Comparison of ENCODE assay signal across 8 cellular contexts in genomic region chr3:141401584-141402475, GRCh38. TPM values are rescaled to one million over a fixed set of nuclear protein-coding genes. Genes with fewer than 3 reads are reported as not detected.
DNase-seq lines count a peak whose midpoint lies in the region; ATAC-seq and TF ChIP-seq lines count a peak whose summit lies in the region.

No MANE protein-coding gene starts in this region.

- H3K27ac Mint-ChIP-seq in WTC11 = no peak overlapping the region; the same call in 1 of the 2 replicates
- H3K27ac Mint-ChIP-seq in dendritic cell treated with granulocyte-macrophage colony-stimulating factor and Interleukin-4, amounts not matched to agents 40 ng/mL and 50 ng/mL, for 4 days = peak overlapping the region; percentile 85
- peak overlapping the region; percentile 89 for H3K27ac Mint-ChIP-seq in stimulated activated naive CD8-positive, alpha-beta T cell treated with anti-CD3 and anti-CD28 coated beads, Interleukin-15, Interleukin-2, amounts not matched to agents 100 ng/mL and 50 ng/mL, for 24 hours

- POLR2A ChIA-PET in WTC11 (lab: Charles Lee) = interaction anchor here (1.0 to 1.2 kb wide), 2 partner anchors 11 to 38 kb away, joined by 3 to 6 read pairs; no protein-coding TSS in a partner anchor

- peaks cover 8% of the 10 kb centered on the region for H3K9me3 Mint-ChIP-seq in WTC11
- H3K9me3 Mint-ChIP-seq in dendritic cell treated with granulocyte-macrophage colony-stimulating factor and Interleukin-4, amounts not matched to agents 40 ng/mL and 50 ng/mL, for 4 days = peaks cover 7% of the 10 kb centered on the region
- no peaks in the 10 kb centered on the region for H3K9me3 Mint-ChIP-seq in stimulated activated naive CD8-positive, alpha-beta T cell treated with anti-CD3 and anti-CD28 coated beads, Interleukin-15, Interleukin-2, amounts not matched to agents 100 ng/mL and 50 ng/mL, for 24 hours

- no peak for TF ChIP-seq CTCF in WTC11 (IDR thresholded peaks at IDR 0.05)

- peaks cover 33% of the 10 kb centered on the region for H3K4me1 Mint-ChIP-seq in WTC11
- H3K4me1 Mint-ChIP-seq in dendritic cell treated with granulocyte-macrophage colony-stimulating factor and Interleukin-4, amounts not matched to agents 40 ng/mL and 50 ng/mL, for 4 days (ENCODE audit: low read depth) = peaks cover 42% of the 10 kb centered on the region
- peaks cover 54% of the 10 kb centered on the region for H3K4me1 Mint-ChIP-seq in stimulated activated naive CD8-positive, alpha-beta T cell treated with anti-CD3 and anti-CD28 coated beads, Interleukin-15, Interleukin-2, amounts not matched to agents 100 ng/mL and 50 ng/mL, for 24 hours (ENCODE audit: low read depth)

- DNase-seq in COLO829 (ENCODE audit: low spot score) = peak; percentile 43
- DNase-seq in WTC11 (ENCODE audit: low spot score) = peak; percentile 56
- peak; percentile 46 to 60 for DNase-seq in lung microvascular endothelial cell (ENCODE audit: low read depth in 2 of 2)
- no peak for DNase-seq in NCI-H2107 treated with DMSO at 0.1 percent for 48 hours (lab: John Stamatoyannopoulos, UW; ENCODE audit: unreplicated experiment)

- H3K36me3 Mint-ChIP-seq in WTC11 = peaks cover 8% of the 10 kb centered on the region
- peaks cover 39% of the 10 kb centered on the region for H3K36me3 Mint-ChIP-seq in dendritic cell treated with granulocyte-macrophage colony-stimulating factor and Interleukin-4, amounts not matched to agents 40 ng/mL and 50 ng/mL, for 4 days (ENCODE audit: low read depth)
- peaks cover 29% of the 10 kb centered on the region for H3K36me3 Mint-ChIP-seq in stimulated activated naive CD8-positive, alpha-beta T cell treated with anti-CD3 and anti-CD28 coated beads, Interleukin-15, Interleukin-2, amounts not matched to agents 100 ng/mL and 50 ng/mL, for 24 hours (ENCODE audit: low read depth)

- peak overlapping the region; percentile 68 for H3K4me3 Mint-ChIP-seq in WTC11
- peak overlapping the region; percentile 78 for H3K4me3 Mint-ChIP-seq in dendritic cell treated with granulocyte-macrophage colony-stimulating factor and Interleukin-4, amounts not matched to agents 40 ng/mL and 50 ng/mL, for 4 days
- H3K4me3 Mint-ChIP-seq in stimulated activated naive CD8-positive, alpha-beta T cell treated with anti-CD3 and anti-CD28 coated beads, Interleukin-15, Interleukin-2, amounts not matched to agents 100 ng/mL and 50 ng/mL, for 24 hours = peak overlapping the region; percentile 80

- peak; percentile 52 for ATAC-seq in GM19438 (IDR thresholded peaks at IDR 0.05; ENCODE audit: low read depth, unreplicated experiment)
- peak; percentile 34 for ATAC-seq in HG03469 (IDR thresholded peaks at IDR 0.05; ENCODE audit: unreplicated experiment)
- ATAC-seq in WTC11 = peak; percentile 77

- peaks cover 25% of the 10 kb centered on the region for H3K27me3 Mint-ChIP-seq in WTC11 (ENCODE audit: low read depth)
- no peaks in the 10 kb centered on the region for H3K27me3 Mint-ChIP-seq in dendritic cell treated with granulocyte-macrophage colony-stimulating factor and Interleukin-4, amounts not matched to agents 40 ng/mL and 50 ng/mL, for 4 days
- H3K27me3 Mint-ChIP-seq in stimulated activated naive CD8-positive, alpha-beta T cell treated with anti-CD3 and anti-CD28 coated beads, Interleukin-15, Interleukin-2, amounts not matched to agents 100 ng/mL and 50 ng/mL, for 24 hours = no peaks in the 10 kb centered on the region

- intact Hi-C loops in dendritic cell treated with granulocyte-macrophage colony-stimulating factor and Interleukin-4, amounts not matched to agents 40 ng/mL and 50 ng/mL, for 4 days (cut with micrococcal nuclease) = loop anchor here (2.0 to 5.0 kb wide), 3 partner anchors 35 to 91 kb away; partner anchors contain the start of gene ZBTB38

- CTCF ChIA-PET in WTC11 (lab: Charles Lee) = interaction anchor here (0.7 to 1.8 kb wide), 4 partner anchors 41 to 1912 kb away, joined by 3 to 12 read pairs (median 5); no protein-coding TSS in a partner anchor

TF ChIP-seq in WTC11, 78 proteins besides CTCF, POLR2A, EP300 and RAD21:
- TF ChIP-seq ZNF121 (CRISPR knock-in tag; IDR thresholded peaks at IDR 0.05) (peak; percentile 98), ZNF317 (CRISPR knock-in tag; IDR thresholded peaks at IDR 0.05; ENCODE audit: borderline replicate concordance, low read depth) (no peak), USF2 (CRISPR knock-in tag; IDR thresholded peaks at IDR 0.05) (no peak), E2F5 (CRISPR knock-in tag; IDR thresholded peaks at IDR 0.05) (peak; percentile 53; the same call in 1 of the 2 replicates), MYBL2 (CRISPR knock-in tag; IDR thresholded peaks at IDR 0.05) (0 out of 2 replicates have a peak, but pooled peaks have one; percentile 24)

RNA-seq across cellular contexts. Expression of gene ZBTB38, which starts 33.5 kb away (rescaled TPM):
- 10.5 to 12.3 TPM (median 11.6 TPM) in 3 replicates for total RNA-seq in WTC11 (2021)
- total RNA-seq in lung microvascular endothelial cell = 66.9 and 77.6 TPM in 2 replicates
